8 cellular contexts compared by ENCODE assay signal in genomic region chr17:44558349-44559287, GRCh38. TPM values are rescaled to one million over a fixed set of nuclear protein-coding genes. Genes with fewer than 3 reads are reported as not detected.
DNase-seq lines count a peak whose midpoint lies in the region; ATAC-seq and TF ChIP-seq lines count a peak whose summit lies in the region.

No MANE protein-coding gene starts in this region.

- no peaks in the 10 kb centered on the region for H3K36me3 Mint-ChIP-seq in T-helper 1 cell treated with Interleukin-12 subunit alpha and Interleukin-12 subunit beta and Interleukin-4 antibody, amounts not matched to agents 30 μg/mL and 1 μg/mL, for 36 hours (ENCODE audit: low read depth)
- no peaks in the 10 kb centered on the region for H3K36me3 Mint-ChIP-seq in activated naive CD8-positive, alpha-beta T cell treated with anti-CD3 and anti-CD28 coated beads, Interleukin-2, amount 50 U/mL, for 24 hours (ENCODE audit: low read depth)

- H3K27me3 ChIP-seq in left lung (peaks cover 9 to 88% of the 10 kb centered on the region in 2 donors), suprapubic skin (peaks cover 34% of the 10 kb centered on the region)

- peaks cover 0 to 24% of the 10 kb centered on the region in 2 donors for H3K4me1 ChIP-seq in left lung
- peaks cover 20% of the 10 kb centered on the region for H3K4me1 ChIP-seq in suprapubic skin

- peak overlapping the region; percentile 77 for H3K4me3 Mint-ChIP-seq in T-helper 1 cell treated with Interleukin-12 subunit alpha and Interleukin-12 subunit beta and Interleukin-4 antibody, amounts not matched to agents 30 μg/mL and 1 μg/mL, for 36 hours
- H3K4me3 Mint-ChIP-seq in activated naive CD8-positive, alpha-beta T cell treated with anti-CD3 and anti-CD28 coated beads, Interleukin-2, amount 50 U/mL, for 24 hours: peak overlapping the region; percentile 81

- no peak for TF ChIP-seq EP300 in suprapubic skin (IDR thresholded peaks at IDR 0.05)

- WGBS in suprapubic skin: 66% methylated on average over 47 of the region's 83 CpGs

- peak overlapping the region; percentile 48 to 62 for H3K4me3 ChIP-seq in left lung
- H3K4me3 ChIP-seq in suprapubic skin: peak overlapping the region; percentile 64

- no peaks in the 10 kb centered on the region for H3K36me3 ChIP-seq in left lung
- no peaks in the 10 kb centered on the region for H3K36me3 ChIP-seq in suprapubic skin

- no peak for DNase-seq in T-helper 1 cell
- no peak for DNase-seq in activated naive CD8-positive, alpha-beta T cell treated with anti-CD3 and anti-CD28 coated beads, Interleukin-2, amount 50 U/mL, for 24 hours
- DNase-seq in left lung: no peak
- DNase-seq in suprapubic skin (ENCODE audit: low spot score in 2 of 2): no peak

- TF ChIP-seq POLR2A in suprapubic skin (IDR thresholded peaks at IDR 0.05): no peak

- H3K27ac ChIP-seq in left lung (no peak overlapping the region), suprapubic skin (no peak overlapping the region)

- H3K27me3 Mint-ChIP-seq in T-helper 1 cell treated with Interleukin-12 subunit alpha and Interleukin-12 subunit beta and Interleukin-4 antibody, amounts not matched to agents 30 μg/mL and 1 μg/mL, for 36 hours (ENCODE audit: low read depth): peaks cover 85% of the 10 kb centered on the region
- H3K27me3 Mint-ChIP-seq in activated naive CD8-positive, alpha-beta T cell treated with anti-CD3 and anti-CD28 coated beads, Interleukin-2, amount 50 U/mL, for 24 hours: peaks cover 68% of the 10 kb centered on the region

- TF ChIP-seq CTCF in left lung (IDR thresholded peaks at IDR 0.05) (no peak), suprapubic skin (IDR thresholded peaks at IDR 0.05) (no peak)

- no peaks in the 10 kb centered on the region for H3K9me3 ChIP-seq in left lung
- no peaks in the 10 kb centered on the region for H3K9me3 ChIP-seq in suprapubic skin

- no peak overlapping the region for H3K27ac Mint-ChIP-seq in T-helper 1 cell treated with Interleukin-12 subunit alpha and Interleukin-12 subunit beta and Interleukin-4 antibody, amounts not matched to agents 30 μg/mL and 1 μg/mL, for 36 hours
- no peak overlapping the region for H3K27ac Mint-ChIP-seq in activated naive CD8-positive, alpha-beta T cell treated with anti-CD3 and anti-CD28 coated beads, Interleukin-2, amount 50 U/mL, for 24 hours

- H3K4me1 Mint-ChIP-seq in T-helper 1 cell treated with Interleukin-12 subunit alpha and Interleukin-12 subunit beta and Interleukin-4 antibody, amounts not matched to agents 30 μg/mL and 1 μg/mL, for 36 hours (ENCODE audit: low read depth): peaks cover 21% of the 10 kb centered on the region
- H3K4me1 Mint-ChIP-seq in activated naive CD8-positive, alpha-beta T cell treated with anti-CD3 and anti-CD28 coated beads, Interleukin-2, amount 50 U/mL, for 24 hours: peaks cover 22% of the 10 kb centered on the region

- H3K9me3 Mint-ChIP-seq in T-helper 1 cell treated with Interleukin-12 subunit alpha and Interleukin-12 subunit beta and Interleukin-4 antibody, amounts not matched to agents 30 μg/mL and 1 μg/mL, for 36 hours: no peaks in the 10 kb centered on the region
- no peaks in the 10 kb centered on the region for H3K9me3 Mint-ChIP-seq in activated naive CD8-positive, alpha-beta T cell treated with anti-CD3 and anti-CD28 coated beads, Interleukin-2, amount 50 U/mL, for 24 hours

- ATAC-seq in activated naive CD8-positive, alpha-beta T cell treated with anti-CD3 and anti-CD28 coated beads, Interleukin-2, amount 50 U/mL, for 24 hours: no peak
- no peak for ATAC-seq in left lung
- ATAC-seq in GM21825 (IDR thresholded peaks at IDR 0.05; ENCODE audit: unreplicated experiment): no peak
- no peak for ATAC-seq in GM19328 (IDR thresholded peaks at IDR 0.05; ENCODE audit: unreplicated experiment)
- no peak for ATAC-seq in HG03460 (IDR thresholded peaks at IDR 0.05; ENCODE audit: unreplicated experiment)

- intact Hi-C loops in left lung (cut with DNase I): no loop called here

RNA-seq across cellular contexts. Expression of gene FZD2, which starts 1.3 kb away (rescaled TPM):
- total RNA-seq in left lung (10 to 100 TPM in 1 of 2 donors, 1 to 10 TPM in 1; 9.8 to 12.1 TPM), suprapubic skin (1 to 10 TPM in 1 of 4 donors, under 1 TPM in 2, not detected in 1; 0.42 to 2.1 (median 0.65) TPM)

RNA-seq across cellular contexts. Expression of gene GPATCH8, which starts 55.4 kb away (rescaled TPM):
- total RNA-seq in left lung: 10 to 100 TPM; 29.8 to 34.0 TPM
- total RNA-seq in suprapubic skin: 10 to 100 TPM; 31.3 to 63.9 (median 43.4) TPM
